Comparison of ENCODE assay signal across 17 cellular contexts in genomic region chr2:44126106-44126797, GRCh38. TPM values are rescaled to one million over a fixed set of nuclear protein-coding genes. Genes with fewer than 3 reads are reported as not detected.
A peak's percentile ranks its signal among the peaks of the same experiment; 100 is the strongest.
DNase-seq lines count a peak whose midpoint lies in the region; ATAC-seq and TF ChIP-seq lines count a peak whose summit lies in the region.
"Had no signal": no experiment of that assay in that cellular context is flagged by ENCODE, and none has a peak within 500 bp of the region (broad histone marks: within the 10 kb centered on the region; RNA-seq: fewer than 3 reads in every experiment).

No MANE protein-coding gene starts in this region.

- no peak overlapping the region for H3K4me3 Mint-ChIP-seq in activated CD8-positive, alpha-beta T cell treated with anti-CD3 and anti-CD28 coated beads for 36 hours
- H3K4me3 Mint-ChIP-seq in activated CD8-positive, alpha-beta T cell treated with anti-CD3 and anti-CD28 coated beads, Interleukin-2, amount 10 ng/mL, durations not matched to agents 7 days and 5 days = no peak overlapping the region
- H3K4me3 Mint-ChIP-seq in stimulated activated naive CD8-positive, alpha-beta T cell treated with anti-CD3 and anti-CD28 coated beads, Interleukin-15, amount 100 ng/mL, for 72 hours = no peak overlapping the region
- no peak overlapping the region for H3K4me3 Mint-ChIP-seq in activated naive CD4-positive, alpha-beta T cell treated with anti-CD3 and anti-CD28 coated beads for 36 hours
- H3K4me3 Mint-ChIP-seq: stimulated activated naive CD8-positive, alpha-beta T cell treated with anti-CD3 and anti-CD28 coated beads, Interleukin-15, Interleukin-2, amounts not matched to agents 100 ng/mL and 50 ng/mL, for 24 hours; T-cell had no signal

- peaks cover 3% of the 10 kb centered on the region for H3K27me3 Mint-ChIP-seq in activated CD8-positive, alpha-beta T cell treated with anti-CD3 and anti-CD28 coated beads for 36 hours
- no peaks in the 10 kb centered on the region for H3K27me3 Mint-ChIP-seq in activated CD8-positive, alpha-beta T cell treated with anti-CD3 and anti-CD28 coated beads, Interleukin-2, amount 10 ng/mL, durations not matched to agents 7 days and 5 days (ENCODE audit: low read depth)
- H3K27me3 Mint-ChIP-seq in stimulated activated naive CD8-positive, alpha-beta T cell treated with anti-CD3 and anti-CD28 coated beads, Interleukin-15, amount 100 ng/mL, for 72 hours = no peaks in the 10 kb centered on the region
- no peaks in the 10 kb centered on the region for H3K27me3 Mint-ChIP-seq in activated naive CD4-positive, alpha-beta T cell treated with anti-CD3 and anti-CD28 coated beads for 36 hours (ENCODE audit: low read depth)
- H3K27me3 Mint-ChIP-seq: T-cell had no signal

- CTCF ChIA-PET in activated CD8-positive, alpha-beta T cell treated with anti-CD3 and anti-CD28 coated beads for 36 hours (lab: Charles Lee) = no interaction called here
- CTCF ChIA-PET in activated CD8-positive, alpha-beta T cell treated with anti-CD3 and anti-CD28 coated beads, Interleukin-2, amount 10 ng/mL, durations not matched to agents 7 days and 5 days (lab: Charles Lee) = interaction anchor here (1.3 kb wide), 1 partner anchor 38 kb away, joined by 3 read pairs; no protein-coding TSS in a partner anchor
- CTCF ChIA-PET in activated naive CD4-positive, alpha-beta T cell treated with anti-CD3 and anti-CD28 coated beads for 36 hours (lab: Charles Lee) = no interaction called here

- ATAC-seq in activated CD8-positive, alpha-beta T cell treated with anti-CD3 and anti-CD28 coated beads for 36 hours = peak; percentile 52
- ATAC-seq in activated CD8-positive, alpha-beta T cell treated with anti-CD3 and anti-CD28 coated beads, Interleukin-2, amount 10 ng/mL, durations not matched to agents 7 days and 5 days = no peak
- ATAC-seq in stimulated activated naive CD8-positive, alpha-beta T cell treated with anti-CD3 and anti-CD28 coated beads, Interleukin-15, amount 100 ng/mL, for 72 hours = peak; percentile 42
- ATAC-seq: activated CD4-positive, CD25-positive, alpha-beta regulatory T cell treated with anti-CD3 and anti-CD28 coated beads, Interleukin-2, amount 50 U/mL, for 24 hours; esophagus mucosa; T-cell had no signal

- no peak overlapping the region for H3K4me3 ChIP-seq in epithelial cell of proximal tubule (ENCODE audit: low read depth, low read length)
- H3K4me3 ChIP-seq: colonic mucosa, Peyer's patch had no signal

- H3K27ac Mint-ChIP-seq in activated CD8-positive, alpha-beta T cell treated with anti-CD3 and anti-CD28 coated beads for 36 hours = no peak overlapping the region
- H3K27ac Mint-ChIP-seq in activated CD8-positive, alpha-beta T cell treated with anti-CD3 and anti-CD28 coated beads, Interleukin-2, amount 10 ng/mL, durations not matched to agents 7 days and 5 days = no peak overlapping the region
- H3K27ac Mint-ChIP-seq in stimulated activated naive CD8-positive, alpha-beta T cell treated with anti-CD3 and anti-CD28 coated beads, Interleukin-15, amount 100 ng/mL, for 72 hours = no peak overlapping the region
- no peak overlapping the region for H3K27ac Mint-ChIP-seq in activated naive CD4-positive, alpha-beta T cell treated with anti-CD3 and anti-CD28 coated beads for 36 hours
- H3K27ac Mint-ChIP-seq: T-cell had no signal

- no peaks in the 10 kb centered on the region for H3K36me3 Mint-ChIP-seq in activated CD8-positive, alpha-beta T cell treated with anti-CD3 and anti-CD28 coated beads for 36 hours (ENCODE audit: low read depth)
- H3K36me3 Mint-ChIP-seq in activated CD8-positive, alpha-beta T cell treated with anti-CD3 and anti-CD28 coated beads, Interleukin-2, amount 10 ng/mL, durations not matched to agents 7 days and 5 days (ENCODE audit: low read depth) = no peaks in the 10 kb centered on the region
- H3K36me3 Mint-ChIP-seq in activated naive CD4-positive, alpha-beta T cell treated with anti-CD3 and anti-CD28 coated beads for 36 hours (ENCODE audit: low read depth) = no peaks in the 10 kb centered on the region
- H3K36me3 Mint-ChIP-seq: T-cell had no signal

- DNase-seq in activated CD8-positive, alpha-beta T cell treated with anti-CD3 and anti-CD28 coated beads for 36 hours = no peak
- no peak for DNase-seq in activated CD8-positive, alpha-beta T cell treated with anti-CD3 and anti-CD28 coated beads, Interleukin-2, amount 10 ng/mL, durations not matched to agents 7 days and 5 days
- peak; percentile 56 to 89 for DNase-seq in NOMO-1 (lab: John Stamatoyannopoulos, UW; ENCODE audit: unreplicated experiment in 2 of 2)
- DNase-seq in epithelial cell of proximal tubule (ENCODE audit: low read depth) = peak; percentile 29
- no peak for DNase-seq in stimulated activated naive CD8-positive, alpha-beta T cell treated with anti-CD3 and anti-CD28 coated beads, Interleukin-15, amount 100 ng/mL, for 72 hours
- DNase-seq in activated naive CD4-positive, alpha-beta T cell treated with anti-CD3 and anti-CD28 coated beads for 36 hours = no peak
- no peak for DNase-seq in NCI-H526 (lab: John Stamatoyannopoulos, UW)
- no peak for DNase-seq in germinal center (ENCODE audit: low spot score)
- DNase-seq: colonic mucosa, H7, NCI-H1092 treated with DMSO at 0.1 percent for 48 hours, NCI-H446 treated with DMSO at 0.1 percent for 48 hours, Peyer's patch, T-cell had no signal

- POLR2A ChIA-PET in activated CD8-positive, alpha-beta T cell treated with anti-CD3 and anti-CD28 coated beads for 36 hours (lab: Charles Lee) = interaction anchor here (0.9 to 1.3 kb wide), 2 partner anchors 35 to 1807 kb away, joined by 3 read pairs; no protein-coding TSS in a partner anchor
- POLR2A ChIA-PET in activated CD8-positive, alpha-beta T cell treated with anti-CD3 and anti-CD28 coated beads, Interleukin-2, amount 10 ng/mL, durations not matched to agents 7 days and 5 days (lab: Charles Lee) = no interaction called here

- intact Hi-C loops in activated CD8-positive, alpha-beta T cell treated with anti-CD3 and anti-CD28 coated beads for 36 hours (cut with micrococcal nuclease) = no loop called here
- intact Hi-C loops in activated naive CD4-positive, alpha-beta T cell treated with anti-CD3 and anti-CD28 coated beads for 36 hours (cut with micrococcal nuclease) = no loop called here

- H3K4me1 Mint-ChIP-seq in activated CD8-positive, alpha-beta T cell treated with anti-CD3 and anti-CD28 coated beads for 36 hours (ENCODE audit: low read depth) = peaks cover 19% of the 10 kb centered on the region
- no peaks in the 10 kb centered on the region for H3K4me1 Mint-ChIP-seq in activated CD8-positive, alpha-beta T cell treated with anti-CD3 and anti-CD28 coated beads, Interleukin-2, amount 10 ng/mL, durations not matched to agents 7 days and 5 days (ENCODE audit: low read depth)
- peaks cover 13% of the 10 kb centered on the region for H3K4me1 Mint-ChIP-seq in stimulated activated naive CD8-positive, alpha-beta T cell treated with anti-CD3 and anti-CD28 coated beads, Interleukin-15, amount 100 ng/mL, for 72 hours
- H3K4me1 Mint-ChIP-seq in activated naive CD4-positive, alpha-beta T cell treated with anti-CD3 and anti-CD28 coated beads for 36 hours (ENCODE audit: low read depth) = peaks cover 14% of the 10 kb centered on the region

- no peaks in the 10 kb centered on the region for H3K9me3 Mint-ChIP-seq in activated CD8-positive, alpha-beta T cell treated with anti-CD3 and anti-CD28 coated beads for 36 hours
- no peaks in the 10 kb centered on the region for H3K9me3 Mint-ChIP-seq in activated CD8-positive, alpha-beta T cell treated with anti-CD3 and anti-CD28 coated beads, Interleukin-2, amount 10 ng/mL, durations not matched to agents 7 days and 5 days (ENCODE audit: insufficient read depth)
- no peaks in the 10 kb centered on the region for H3K9me3 Mint-ChIP-seq in stimulated activated naive CD8-positive, alpha-beta T cell treated with anti-CD3 and anti-CD28 coated beads, Interleukin-15, amount 100 ng/mL, for 72 hours
- H3K9me3 Mint-ChIP-seq in activated naive CD4-positive, alpha-beta T cell treated with anti-CD3 and anti-CD28 coated beads for 36 hours = peaks cover 2% of the 10 kb centered on the region
- H3K9me3 Mint-ChIP-seq: stimulated activated naive CD8-positive, alpha-beta T cell treated with anti-CD3 and anti-CD28 coated beads, Interleukin-15, Interleukin-2, amounts not matched to agents 100 ng/mL and 50 ng/mL, for 24 hours had no signal

- no peak for TF ChIP-seq CTCF in activated CD8-positive, alpha-beta T cell treated with anti-CD3 and anti-CD28 coated beads for 36 hours (IDR thresholded peaks at IDR 0.05)
- no peak for TF ChIP-seq CTCF in epithelial cell of proximal tubule (conservative IDR thresholded peaks at IDR 0.05; ENCODE audit: low read depth, low read length)

RNA-seq across cellular contexts. Expression of gene PPM1B, which starts 42.4 kb away (rescaled TPM):
- total RNA-seq in activated CD8-positive, alpha-beta T cell treated with anti-CD3 and anti-CD28 coated beads for 36 hours = 10 to 100 TPM; 37.1 to 40.7 TPM
- total RNA-seq in activated CD8-positive, alpha-beta T cell treated with anti-CD3 and anti-CD28 coated beads, Interleukin-2, amount 10 ng/mL, durations not matched to agents 7 days and 5 days = 10 to 100 TPM; 48.6 to 50.3 TPM
- 15.3 and 21.9 TPM in 2 replicates for total RNA-seq in epithelial cell of proximal tubule
- 10 to 100 TPM; 38.6 to 39.3 TPM for total RNA-seq in activated naive CD4-positive, alpha-beta T cell treated with anti-CD3 and anti-CD28 coated beads for 36 hours

Comparison
In these comparisons a context has a peak if more than half of its experiments do, and no peak if none do; other contexts are left out.
1. DNase-seq: peak in NOMO-1 (2 of 2) and epithelial cell of proximal tubule (single experiment); none in activated CD8-positive, alpha-beta T cell treated with anti-CD3 and anti-CD28 coated beads for 36 hours (single experiment), activated CD8-positive, alpha-beta T cell treated with anti-CD3 and anti-CD28 coated beads, Interleukin-2, amount 10 ng/mL, durations not matched to agents 7 days and 5 days (single experiment), stimulated activated naive CD8-positive, alpha-beta T cell treated with anti-CD3 and anti-CD28 coated beads, Interleukin-15, amount 100 ng/mL, for 72 hours (0 of 2), activated naive CD4-positive, alpha-beta T cell treated with anti-CD3 and anti-CD28 coated beads for 36 hours (single experiment), NCI-H526 (0 of 2) and germinal center (single experiment).